Comparison of ENCODE assay signal across 1 cellular context in genomic region chr17:80621335-80622169, GRCh38.
TF ChIP-seq lines count a peak whose summit lies in the region.

No MANE protein-coding gene starts in this region.

TF ChIP-seq in GM23338, 12 proteins besides CTCF, POLR2A, EP300 and RAD21 (continued from another document):
- TF ChIP-seq, protein P1, sequence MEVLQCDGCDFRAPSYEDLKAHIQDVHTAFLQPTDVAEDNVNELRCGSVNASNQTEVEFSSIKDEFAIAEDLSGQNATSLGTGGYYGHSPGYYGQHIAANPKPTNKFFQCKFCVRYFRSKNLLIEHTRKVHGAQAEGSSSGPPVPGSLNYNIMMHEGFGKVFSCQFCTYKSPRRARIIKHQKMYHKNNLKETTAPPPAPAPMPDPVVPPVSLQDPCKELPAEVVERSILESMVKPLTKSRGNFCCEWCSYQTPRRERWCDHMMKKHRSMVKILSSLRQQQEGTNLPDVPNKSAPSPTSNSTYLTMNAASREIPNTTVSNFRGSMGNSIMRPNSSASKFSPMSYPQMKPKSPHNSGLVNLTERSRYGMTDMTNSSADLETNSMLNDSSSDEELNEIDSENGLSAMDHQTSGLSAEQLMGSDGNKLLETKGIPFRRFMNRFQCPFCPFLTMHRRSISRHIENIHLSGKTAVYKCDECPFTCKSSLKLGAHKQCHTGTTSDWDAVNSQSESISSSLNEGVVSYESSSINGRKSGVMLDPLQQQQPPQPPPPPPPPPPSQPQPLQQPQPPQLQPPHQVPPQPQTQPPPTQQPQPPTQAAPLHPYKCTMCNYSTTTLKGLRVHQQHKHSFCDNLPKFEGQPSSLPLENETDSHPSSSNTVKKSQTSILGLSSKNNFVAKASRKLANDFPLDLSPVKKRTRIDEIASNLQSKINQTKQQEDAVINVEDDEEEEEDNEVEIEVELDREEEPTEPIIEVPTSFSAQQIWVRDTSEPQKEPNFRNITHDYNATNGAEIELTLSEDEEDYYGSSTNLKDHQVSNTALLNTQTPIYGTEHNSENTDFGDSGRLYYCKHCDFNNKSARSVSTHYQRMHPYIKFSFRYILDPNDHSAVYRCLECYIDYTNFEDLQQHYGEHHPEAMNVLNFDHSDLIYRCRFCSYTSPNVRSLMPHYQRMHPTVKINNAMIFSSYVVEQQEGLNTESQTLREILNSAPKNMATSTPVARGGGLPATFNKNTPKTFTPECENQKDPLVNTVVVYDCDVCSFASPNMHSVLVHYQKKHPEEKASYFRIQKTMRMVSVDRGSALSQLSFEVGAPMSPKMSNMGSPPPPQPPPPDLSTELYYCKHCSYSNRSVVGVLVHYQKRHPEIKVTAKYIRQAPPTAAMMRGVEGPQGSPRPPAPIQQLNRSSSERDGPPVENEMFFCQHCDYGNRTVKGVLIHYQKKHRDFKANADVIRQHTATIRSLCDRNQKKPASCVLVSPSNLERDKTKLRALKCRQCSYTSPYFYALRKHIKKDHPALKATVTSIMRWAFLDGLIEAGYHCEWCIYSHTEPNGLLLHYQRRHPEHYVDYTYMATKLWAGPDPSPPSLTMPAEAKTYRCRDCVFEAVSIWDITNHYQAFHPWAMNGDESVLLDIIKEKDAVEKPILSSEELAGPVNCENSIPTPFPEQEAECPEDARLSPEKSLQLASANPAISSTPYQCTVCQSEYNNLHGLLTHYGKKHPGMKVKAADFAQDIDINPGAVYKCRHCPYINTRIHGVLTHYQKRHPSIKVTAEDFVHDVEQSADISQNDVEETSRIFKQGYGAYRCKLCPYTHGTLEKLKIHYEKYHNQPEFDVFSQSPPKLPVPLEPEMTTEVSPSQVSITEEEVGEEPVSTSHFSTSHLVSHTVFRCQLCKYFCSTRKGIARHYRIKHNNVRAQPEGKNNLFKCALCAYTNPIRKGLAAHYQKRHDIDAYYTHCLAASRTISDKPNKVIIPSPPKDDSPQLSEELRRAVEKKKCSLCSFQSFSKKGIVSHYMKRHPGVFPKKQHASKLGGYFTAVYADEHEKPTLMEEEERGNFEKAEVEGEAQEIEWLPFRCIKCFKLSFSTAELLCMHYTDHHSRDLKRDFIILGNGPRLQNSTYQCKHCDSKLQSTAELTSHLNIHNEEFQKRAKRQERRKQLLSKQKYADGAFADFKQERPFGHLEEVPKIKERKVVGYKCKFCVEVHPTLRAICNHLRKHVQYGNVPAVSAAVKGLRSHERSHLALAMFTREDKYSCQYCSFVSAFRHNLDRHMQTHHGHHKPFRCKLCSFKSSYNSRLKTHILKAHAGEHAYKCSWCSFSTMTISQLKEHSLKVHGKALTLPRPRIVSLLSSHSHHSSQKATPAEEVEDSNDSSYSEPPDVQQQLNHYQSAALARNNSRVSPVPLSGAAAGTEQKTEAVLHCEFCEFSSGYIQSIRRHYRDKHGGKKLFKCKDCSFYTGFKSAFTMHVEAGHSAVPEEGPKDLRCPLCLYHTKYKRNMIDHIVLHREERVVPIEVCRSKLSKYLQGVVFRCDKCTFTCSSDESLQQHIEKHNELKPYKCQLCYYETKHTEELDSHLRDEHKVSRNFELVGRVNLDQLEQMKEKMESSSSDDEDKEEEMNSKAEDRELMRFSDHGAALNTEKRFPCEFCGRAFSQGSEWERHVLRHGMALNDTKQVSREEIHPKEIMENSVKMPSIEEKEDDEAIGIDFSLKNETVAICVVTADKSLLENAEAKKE (CRISPR knock-in tag; IDR thresholded peaks at IDR 0.05) = no peak
